ENCODE assay signal across 2 cellular contexts in genomic region chr1:200442537-200443169, GRCh38.
TF ChIP-seq lines count a peak whose summit lies in the region.

No MANE protein-coding gene starts in this region.

TF ChIP-seq in GM12878, 131 proteins besides CTCF, POLR2A, EP300 and RAD21:
- TF ChIP-seq FOXK2 (IDR thresholded peaks at IDR 0.05) (no peak), PKNOX1 (IDR thresholded peaks at IDR 0.05) (no peak), MAX (IDR thresholded peaks at IDR 0.05; ENCODE audit: low read depth, low read length) (no peak), ESRRA (IDR thresholded peaks at IDR 0.05; ENCODE audit: low read length) (no peak)

TF ChIP-seq in liver, 16 proteins besides CTCF, POLR2A, EP300 and RAD21:
- TF ChIP-seq HNF4A (conservative IDR thresholded peaks at IDR 0.05) (peak; percentile 55 to 58), ATF3 (IDR thresholded peaks at IDR 0.05) (no peak), ZBTB33 (IDR thresholded peaks at IDR 0.05) (no peak), YY1 (IDR thresholded peaks at IDR 0.05) (peak; percentile 41), MAX (IDR thresholded peaks at IDR 0.05) (no peak), FOXA2 (IDR thresholded peaks at IDR 0.05) (no peak), HNF4G (IDR thresholded peaks at IDR 0.05) (no peak), GABPA (IDR thresholded peaks at IDR 0.05 in 1 of 2, conservative IDR thresholded peaks at IDR 0.05 in 1 of 2) (no peak), EGR1 (IDR thresholded peaks at IDR 0.05; ENCODE audit: low read depth in 2 of 2) (no peak), RXRA (IDR thresholded peaks at IDR 0.05) (peak; percentile 34 to 41), JUND (IDR thresholded peaks at IDR 0.05) (no peak), SP1 (IDR thresholded peaks at IDR 0.05) (no peak), NR2F2 (IDR thresholded peaks at IDR 0.05) (no peak)
